Comparison of ENCODE assay signal across 8 cellular contexts in the genomic region with DNA sequence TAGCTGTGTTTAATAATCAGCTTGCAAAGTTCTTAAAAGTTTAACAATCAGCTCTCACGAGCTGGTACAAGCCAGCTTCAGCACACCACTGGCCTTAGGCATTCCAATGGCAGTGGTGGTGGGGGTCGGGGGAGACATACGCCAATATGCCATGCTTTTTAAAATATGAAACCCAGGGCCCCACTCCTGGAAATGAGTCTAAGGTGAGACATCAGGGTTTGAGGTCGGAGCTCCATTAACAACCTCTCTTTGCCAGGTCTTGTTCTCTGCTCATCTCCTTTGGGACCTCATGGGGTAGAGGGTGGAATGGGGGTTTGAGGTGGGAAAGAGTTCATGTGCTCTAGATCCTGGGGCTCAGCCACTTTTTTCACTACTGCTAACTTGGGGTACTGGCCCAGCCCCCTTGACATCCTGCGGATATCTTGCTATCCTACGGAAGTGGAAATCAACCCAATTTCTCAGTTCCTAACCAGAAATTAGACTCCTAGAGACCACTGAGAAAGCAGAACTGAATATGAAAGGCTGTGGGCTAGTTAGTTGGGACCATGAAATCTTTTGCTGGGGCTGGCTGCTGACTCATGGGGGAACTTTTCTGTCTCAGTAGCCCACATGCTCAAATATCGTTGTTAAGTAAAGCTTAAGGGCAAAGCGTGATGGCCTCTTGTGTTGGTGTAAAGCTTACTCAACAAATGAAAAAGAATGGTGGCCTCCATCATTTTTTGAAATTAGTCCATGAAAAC.
DNase-seq lines count a peak whose midpoint lies in the region; ATAC-seq and TF ChIP-seq lines count a peak whose summit lies in the region.

No MANE protein-coding gene starts in this region.

- H3K27me3 Mint-ChIP-seq in activated naive CD4-positive, alpha-beta T cell treated with anti-CD3 and anti-CD28 coated beads for 36 hours (ENCODE audit: low read depth) = peaks cover 7% of the 10 kb centered on the region
- peaks cover 11% of the 10 kb centered on the region for H3K27me3 Mint-ChIP-seq in activated CD4-positive, alpha-beta memory T cell treated with anti-CD3 and anti-CD28 coated beads, Interleukin-2, amount 10 ng/mL, durations not matched to agents 7 days and 5 days
- H3K27me3 Mint-ChIP-seq in HFFc6 (ENCODE audit: insufficient read depth) = peaks cover 2% of the 10 kb centered on the region; the same call in 1 of the 2 replicates

- H3K27ac Mint-ChIP-seq in activated naive CD4-positive, alpha-beta T cell treated with anti-CD3 and anti-CD28 coated beads for 36 hours = no peak overlapping the region
- peak overlapping the region; percentile 67 for H3K27ac Mint-ChIP-seq in activated CD4-positive, alpha-beta memory T cell treated with anti-CD3 and anti-CD28 coated beads, Interleukin-2, amount 10 ng/mL, durations not matched to agents 7 days and 5 days
- no peak overlapping the region for H3K27ac Mint-ChIP-seq in HFFc6

- no peak for TF ChIP-seq CTCF in stomach (IDR thresholded peaks at IDR 0.05)
- TF ChIP-seq CTCF in breast epithelium (IDR thresholded peaks at IDR 0.05) = no peak
- TF ChIP-seq CTCF in HFFc6 (IDR thresholded peaks at IDR 0.05) = no peak

- H3K9me3 ChIP-seq in stomach (no peaks in the 10 kb centered on the region), Karpas-422 (ENCODE audit: low read length) (no peaks in the 10 kb centered on the region), breast epithelium (no peaks in the 10 kb centered on the region)

- no peak overlapping the region for H2AFZ ChIP-seq in Karpas-422 (ENCODE audit: low read length)

- H3K9me3 Mint-ChIP-seq in activated naive CD4-positive, alpha-beta T cell treated with anti-CD3 and anti-CD28 coated beads for 36 hours = no peaks in the 10 kb centered on the region
- no peaks in the 10 kb centered on the region for H3K9me3 Mint-ChIP-seq in activated CD4-positive, alpha-beta memory T cell treated with anti-CD3 and anti-CD28 coated beads, Interleukin-2, amount 10 ng/mL, durations not matched to agents 7 days and 5 days
- H3K9me3 Mint-ChIP-seq in HFFc6 = no peaks in the 10 kb centered on the region

- H3K4me3 Mint-ChIP-seq in activated naive CD4-positive, alpha-beta T cell treated with anti-CD3 and anti-CD28 coated beads for 36 hours = no peak overlapping the region
- H3K4me3 Mint-ChIP-seq in activated CD4-positive, alpha-beta memory T cell treated with anti-CD3 and anti-CD28 coated beads, Interleukin-2, amount 10 ng/mL, durations not matched to agents 7 days and 5 days = no peak overlapping the region
- H3K4me3 Mint-ChIP-seq in HFFc6 = no peak overlapping the region

- H3K36me3 ChIP-seq in stomach (no peaks in the 10 kb centered on the region), Karpas-422 (ENCODE audit: insufficient read depth, low read length) (no peaks in the 10 kb centered on the region), breast epithelium (no peaks in the 10 kb centered on the region)

- H3K27me3 ChIP-seq in stomach (no peaks in the 10 kb centered on the region), Karpas-422 (ENCODE audit: low read length) (no peaks in the 10 kb centered on the region), breast epithelium (no peaks in the 10 kb centered on the region)

- H3K9me2 ChIP-seq in Karpas-422 (replicated peaks; ENCODE audit: insufficient read depth, low read length) = no peaks in the 10 kb centered on the region

- DNase-seq in activated naive CD4-positive, alpha-beta T cell treated with anti-CD3 and anti-CD28 coated beads for 36 hours = peak; percentile 27
- DNase-seq in activated naive CD4-positive, alpha-beta T cell (lab: John Stamatoyannopoulos, UW) = no peak
- peak; percentile 45 for DNase-seq in activated CD4-positive, alpha-beta memory T cell treated with anti-CD3 and anti-CD28 coated beads, Interleukin-2, amount 10 ng/mL, durations not matched to agents 7 days and 5 days
- DNase-seq in stomach (no peak), Karpas-422 (no peak), breast epithelium (ENCODE audit: low spot score in 2 of 2) (no peak), HFFc6 (no peak)

- intact Hi-C loops in activated naive CD4-positive, alpha-beta T cell treated with anti-CD3 and anti-CD28 coated beads for 36 hours (cut with micrococcal nuclease) = no loop called here
- intact Hi-C loops in stomach (cut with DNase I; ENCODE audit: low total_unique reads) (no loop called here), breast epithelium (cut with DNase I; ENCODE audit: low total_unique reads) (loop anchor here (10.0 kb wide), 1 partner anchor 412 kb away; no protein-coding TSS in a partner anchor)

- 56 to 77% (median 68%) methylated on average over 8 of the region's 8 CpGs for WGBS in stomach, 5 donors

- H3K4me1 Mint-ChIP-seq in activated naive CD4-positive, alpha-beta T cell treated with anti-CD3 and anti-CD28 coated beads for 36 hours (ENCODE audit: low read depth) = peaks cover 38% of the 10 kb centered on the region
- peaks cover 49% of the 10 kb centered on the region for H3K4me1 Mint-ChIP-seq in activated CD4-positive, alpha-beta memory T cell treated with anti-CD3 and anti-CD28 coated beads, Interleukin-2, amount 10 ng/mL, durations not matched to agents 7 days and 5 days
- peaks cover 54% of the 10 kb centered on the region for H3K4me1 Mint-ChIP-seq in HFFc6 (ENCODE audit: low read depth)

- no peak overlapping the region for H3K4me2 ChIP-seq in Karpas-422 (ENCODE audit: low read depth, low read length, poor library complexity, severe bottlenecking)

- H3K4me1 ChIP-seq in stomach (peaks cover 19 to 69% (median 41%) of the 10 kb centered on the region in 4 donors), Karpas-422 (ENCODE audit: low read length) (no peaks in the 10 kb centered on the region), breast epithelium (no peaks in the 10 kb centered on the region)

- ATAC-seq in HG03135 (IDR thresholded peaks at IDR 0.05; ENCODE audit: unreplicated experiment) = peak; percentile 89

- peak overlapping the region; percentile 18 to 73 (median 52) for H3K27ac ChIP-seq in stomach
- no peak overlapping the region for H3K27ac ChIP-seq in Karpas-422 (ENCODE audit: low read length)
- H3K27ac ChIP-seq in breast epithelium = no peak overlapping the region

- POLR2A ChIA-PET in activated CD4-positive, alpha-beta memory T cell treated with anti-CD3 and anti-CD28 coated beads, Interleukin-2, amount 10 ng/mL, durations not matched to agents 7 days and 5 days (lab: Charles Lee) = interaction anchor here (0.7 to 3.1 kb wide), 15 partner anchors 11 to 170 kb away, joined by 3 to 20 read pairs (median 4); partner anchors contain the start of gene CD44

- no peaks in the 10 kb centered on the region for H4K20me1 ChIP-seq in Karpas-422 (ENCODE audit: insufficient read depth, low read depth, low read length)

- H3K9ac ChIP-seq in Karpas-422 (ENCODE audit: low read length) = no peak overlapping the region

- CTCF ChIA-PET in activated naive CD4-positive, alpha-beta T cell treated with anti-CD3 and anti-CD28 coated beads for 36 hours (lab: Charles Lee) = interaction anchor here (0.6 to 1.0 kb wide), 4 partner anchors 22 to 193 kb away, joined by 3 to 4 read pairs (median 4); no protein-coding TSS in a partner anchor
- CTCF ChIA-PET in activated CD4-positive, alpha-beta memory T cell treated with anti-CD3 and anti-CD28 coated beads, Interleukin-2, amount 10 ng/mL, durations not matched to agents 7 days and 5 days (lab: Charles Lee) = interaction anchor here (1.0 to 1.7 kb wide), 7 partner anchors 23 to 385 kb away, joined by 3 to 5 read pairs (median 4); partner anchors contain the start of gene CD44

- TF ChIP-seq EP300 in stomach (IDR thresholded peaks at IDR 0.05) = no peak

- no peak overlapping the region for H3K4me3 ChIP-seq in stomach
- H3K4me3 ChIP-seq in Karpas-422 (ENCODE audit: low read length) = no peak overlapping the region
- H3K4me3 ChIP-seq in breast epithelium = no peak overlapping the region

- no peaks in the 10 kb centered on the region for H3K36me3 Mint-ChIP-seq in activated naive CD4-positive, alpha-beta T cell treated with anti-CD3 and anti-CD28 coated beads for 36 hours (ENCODE audit: low read depth)
- peaks cover 8% of the 10 kb centered on the region for H3K36me3 Mint-ChIP-seq in activated CD4-positive, alpha-beta memory T cell treated with anti-CD3 and anti-CD28 coated beads, Interleukin-2, amount 10 ng/mL, durations not matched to agents 7 days and 5 days (ENCODE audit: low read depth)
- no peaks in the 10 kb centered on the region for H3K36me3 Mint-ChIP-seq in HFFc6 (ENCODE audit: low read depth)

- TF ChIP-seq POLR2A in stomach (IDR thresholded peaks at IDR 0.05) = no peak
- no peak for TF ChIP-seq POLR2A in breast epithelium (IDR thresholded peaks at IDR 0.05)

- H3K79me2 ChIP-seq in Karpas-422 (ENCODE audit: low read length) = no peaks in the 10 kb centered on the region

Comparison
In these comparisons a context has a peak if more than half of its experiments do, and no peak if none do; other contexts are left out.
1. DNase-seq: peak in activated naive CD4-positive, alpha-beta T cell treated with anti-CD3 and anti-CD28 coated beads for 36 hours (single experiment) and activated CD4-positive, alpha-beta memory T cell treated with anti-CD3 and anti-CD28 coated beads, Interleukin-2, amount 10 ng/mL, durations not matched to agents 7 days and 5 days (single experiment); none in activated naive CD4-positive, alpha-beta T cell (0 of 4), stomach (single experiment), Karpas-422 (single experiment), breast epithelium (0 of 2) and HFFc6 (single experiment).
2. H3K27ac ChIP-seq: peak in stomach (5 of 5); none in Karpas-422 (single experiment) and breast epithelium (0 of 2).